ENCODE assay signal across 19 cellular contexts in genomic region chr9:89935791-89936190, GRCh38.
"Had no signal": no experiment of that assay in that cellular context is flagged by ENCODE, and none has a peak within 500 bp of the region (broad histone marks: within the 10 kb centered on the region; RNA-seq: fewer than 3 reads in every experiment).

No MANE protein-coding gene starts in this region.

- H3K4me1 Mint-ChIP-seq: activated CD4-positive, alpha-beta memory T cell treated with anti-CD3 and anti-CD28 coated beads, Interleukin-2, amount 10 ng/mL, durations not matched to agents 7 days and 5 days; natural killer cell had no signal

- H3K27ac Mint-ChIP-seq: activated CD4-positive, alpha-beta memory T cell treated with anti-CD3 and anti-CD28 coated beads, Interleukin-2, amount 10 ng/mL, durations not matched to agents 7 days and 5 days; activated CD4-positive, alpha-beta T cell treated with anti-CD3 and anti-CD28 coated beads, Interleukin-2, amount 10 ng/mL, durations not matched to agents 24 days and 14 days; activated naive CD8-positive, alpha-beta T cell treated with anti-CD3 and anti-CD28 coated beads, Interleukin-2, amount 50 U/mL, for 24 hours; activated T-cell treated with anti-CD3 and anti-CD28 coated beads, Interleukin-2, amount 50 U/mL, for 72 hours; natural killer cell; progenitor cell of endocrine pancreas had no signal

- ATAC-seq: activated naive CD8-positive, alpha-beta T cell treated with anti-CD3 and anti-CD28 coated beads, Interleukin-2, amount 50 U/mL, for 24 hours; activated T-cell treated with anti-CD3 and anti-CD28 coated beads, Interleukin-2, amount 50 U/mL, for 72 hours; esophagus mucosa; heart right ventricle; natural killer cell; stimulated activated naive CD8-positive, alpha-beta T cell treated with anti-CD3 and anti-CD28 coated beads, Interleukin-15, Interleukin-2, amounts not matched to agents 100 U/mL and 50 U/mL, for 24 hours had no signal

- H3K9me3 Mint-ChIP-seq: activated CD4-positive, alpha-beta memory T cell treated with anti-CD3 and anti-CD28 coated beads, Interleukin-2, amount 10 ng/mL, durations not matched to agents 7 days and 5 days; activated CD4-positive, alpha-beta T cell treated with anti-CD3 and anti-CD28 coated beads, Interleukin-2, amount 10 ng/mL, durations not matched to agents 24 days and 14 days; activated naive CD8-positive, alpha-beta T cell treated with anti-CD3 and anti-CD28 coated beads, Interleukin-2, amount 50 U/mL, for 24 hours; activated T-cell treated with anti-CD3 and anti-CD28 coated beads, Interleukin-2, amount 50 U/mL, for 72 hours; natural killer cell had no signal

- H3K36me3 Mint-ChIP-seq: natural killer cell had no signal

- H3K4me3 Mint-ChIP-seq: activated CD4-positive, alpha-beta memory T cell treated with anti-CD3 and anti-CD28 coated beads, Interleukin-2, amount 10 ng/mL, durations not matched to agents 7 days and 5 days; activated CD4-positive, alpha-beta T cell treated with anti-CD3 and anti-CD28 coated beads, Interleukin-2, amount 10 ng/mL, durations not matched to agents 24 days and 14 days; activated naive CD8-positive, alpha-beta T cell treated with anti-CD3 and anti-CD28 coated beads, Interleukin-2, amount 50 U/mL, for 24 hours; activated T-cell treated with anti-CD3 and anti-CD28 coated beads, Interleukin-2, amount 50 U/mL, for 72 hours; natural killer cell had no signal

- DNase-seq: activated CD4-positive, alpha-beta memory T cell treated with anti-CD3 and anti-CD28 coated beads, Interleukin-2, amount 10 ng/mL, durations not matched to agents 7 days and 5 days; activated CD4-positive, alpha-beta T cell treated with anti-CD3 and anti-CD28 coated beads, Interleukin-2, amount 10 ng/mL, durations not matched to agents 24 days and 14 days; activated effector memory CD4-positive, alpha-beta T cell treated with anti-CD3 and anti-CD28 coated beads, Interleukin-2, amount 50 U/mL, for 16 hours; activated naive CD4-positive, alpha-beta T cell treated with anti-CD3 and anti-CD28 coated beads, Interleukin-2, amount 50 U/mL, for 16 hours; activated naive CD8-positive, alpha-beta T cell treated with anti-CD3 and anti-CD28 coated beads, Interleukin-2, amount 50 U/mL, for 24 hours; activated T-cell treated with anti-CD3 and anti-CD28 coated beads, Interleukin-2, amount 50 U/mL, for 72 hours; effector memory CD4-positive, alpha-beta T cell; heart right ventricle; left lung; mammary epithelial cell; midbrain; natural killer cell; retina; spleen; stimulated activated CD4-positive, alpha-beta T cell treated with anti-CD3 and anti-CD28 coated beads, Interleukin-4, amount 100 ng/mL, for 1 hour; stimulated activated naive CD8-positive, alpha-beta T cell treated with anti-CD3 and anti-CD28 coated beads, Interleukin-15, Interleukin-2, amounts not matched to agents 100 U/mL and 50 U/mL, for 24 hours; transverse colon had no signal
